In the genomic region with DNA sequence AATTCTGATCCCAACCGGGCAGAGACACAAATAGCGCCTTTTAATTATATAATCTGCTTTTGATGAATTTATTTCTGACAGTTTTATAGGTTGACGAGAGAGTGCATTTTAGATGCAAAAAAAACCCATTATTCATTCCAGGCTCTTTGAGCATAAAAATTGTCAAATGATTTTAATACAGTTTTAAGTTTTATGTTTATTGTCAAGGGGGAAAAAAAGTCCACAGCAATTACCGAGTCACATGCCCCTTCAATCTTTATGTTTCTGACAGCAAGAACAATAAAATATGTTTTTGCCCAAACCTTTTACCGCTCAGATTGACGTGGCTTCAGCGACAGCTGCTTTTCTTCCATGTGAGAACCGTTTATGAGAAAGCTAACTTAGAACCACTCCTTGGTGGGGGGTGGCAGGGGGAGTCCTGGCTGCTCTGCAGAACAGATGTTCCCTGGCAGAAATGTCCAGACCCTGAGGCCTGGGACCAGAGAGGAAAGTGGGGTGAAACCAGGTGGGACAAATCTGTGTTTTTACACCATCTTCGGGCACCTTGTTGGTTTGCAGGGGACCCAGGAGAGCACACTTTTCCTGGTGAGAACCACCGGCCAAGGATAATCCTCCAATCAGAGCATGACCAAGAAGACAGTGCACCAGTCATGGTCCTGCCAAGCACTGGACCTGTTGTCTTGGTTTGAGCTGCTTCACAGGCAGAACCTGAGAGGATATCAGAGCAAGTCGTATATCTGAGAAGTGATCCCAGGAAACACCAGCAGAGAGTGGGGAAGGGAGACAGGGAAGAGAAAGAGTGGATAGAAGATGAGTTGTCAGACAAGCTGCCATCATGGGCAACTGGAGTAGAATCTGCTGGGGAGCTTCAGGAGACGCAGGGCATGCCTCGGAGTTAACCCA, we compare ENCODE assay signal across 20 cellular contexts.
DNase-seq lines count a peak whose midpoint lies in the region; ATAC-seq and TF ChIP-seq lines count a peak whose summit lies in the region.
"Had no signal": no experiment of that assay in that cellular context is flagged by ENCODE, and none has a peak within 500 bp of the region (broad histone marks: within the 10 kb centered on the region; RNA-seq: fewer than 3 reads in every experiment).

No MANE protein-coding gene starts in this region.

- H3K36me3 ChIP-seq in right atrium auricular region = no peaks in the 10 kb centered on the region
- H3K36me3 ChIP-seq: gastrocnemius medialis, left lung had no signal

- DNase-seq in right atrium auricular region (ENCODE audit: low spot score) (peak; percentile 47), left cardiac atrium (no peak), mesenteric fat pad (ENCODE audit: low spot score) (peak; percentile 64), NCI-H446 (lab: John Stamatoyannopoulos, UW) (no peak), kidney glomerular epithelial cell (lab: John Stamatoyannopoulos, UW) (no peak), C1 segment of cervical spinal cord (lab: John Stamatoyannopoulos, UW) (no peak), HFFc6 (no peak)
- peak; percentile 4 for DNase-seq in activated T-helper 2 cell treated with anti-CD3 and anti-CD28 coated beads, Interferon-gamma antibody, Interleukin-2, Interleukin-4, amounts not matched to agents 10 μg/mL and 5 μg/mL and 100 μg/mL, durations not matched to agents 14 hours and 24 hours and 36 hours (ENCODE audit: low spot score)
- DNase-seq: activated CD8-positive, alpha-beta T cell treated with anti-CD3 and anti-CD28 coated beads, Interleukin-2, amount 10 ng/mL, durations not matched to agents 7 days and 5 days; gastrocnemius medialis; KBM-7; NCI-H2107; SHP77 treated with DMSO at 0.1 percent for 48 hours; stimulated activated CD4-positive, alpha-beta T cell treated with anti-CD3 and anti-CD28 coated beads, Interleukin-12 subunit alpha, Interleukin-12 subunit beta, amount 100 ng/mL, for 4 hours; T-helper 17 cell had no signal

- peaks cover 2% of the 10 kb centered on the region for H3K4me1 Mint-ChIP-seq in activated T-helper 2 cell treated with anti-CD3 and anti-CD28 coated beads, Interferon-gamma antibody, Interleukin-2, Interleukin-4, amounts not matched to agents 10 μg/mL and 5 μg/mL and 100 μg/mL, durations not matched to agents 14 hours and 24 hours and 36 hours (ENCODE audit: low read depth)
- no peaks in the 10 kb centered on the region for H3K4me1 Mint-ChIP-seq in HFFc6 (ENCODE audit: low read depth)

- no peak for ATAC-seq in left cardiac atrium
- ATAC-seq: activated T-helper 17 cell treated with anti-CD3 and anti-CD28 coated beads, Interleukin-2, amount 50 U/mL, for 72 hours; gastrocnemius medialis; left lung; T-helper 17 cell; WTC11 had no signal

- peaks cover 0 to 7% of the 10 kb centered on the region in 2 donors for H3K4me1 ChIP-seq in right atrium auricular region
- H3K4me1 ChIP-seq: gastrocnemius medialis, testis had no signal

- H3K27me3 ChIP-seq in right atrium auricular region = no peaks in the 10 kb centered on the region
- H3K27me3 ChIP-seq: testis had no signal

- H3K27ac Mint-ChIP-seq in activated T-helper 2 cell treated with anti-CD3 and anti-CD28 coated beads, Interferon-gamma antibody, Interleukin-2, Interleukin-4, amounts not matched to agents 10 μg/mL and 5 μg/mL and 100 μg/mL, durations not matched to agents 14 hours and 24 hours and 36 hours = no peak overlapping the region
- no peak overlapping the region for H3K27ac Mint-ChIP-seq in HFFc6
- H3K27ac Mint-ChIP-seq: activated CD8-positive, alpha-beta T cell treated with anti-CD3 and anti-CD28 coated beads, Interleukin-2, amount 10 ng/mL, durations not matched to agents 7 days and 5 days; activated T-helper 17 cell treated with anti-CD3 and anti-CD28 coated beads, Interleukin-2, amount 50 U/mL, for 72 hours; T-helper 17 cell; WTC11 had no signal

- intact Hi-C loops in left cardiac atrium (cut with DNase I) = no loop called here
- intact Hi-C loops in activated T-helper 2 cell treated with anti-CD3 and anti-CD28 coated beads, Interferon-gamma antibody, Interleukin-2, Interleukin-4, amounts not matched to agents 10 μg/mL and 5 μg/mL and 100 μg/mL, durations not matched to agents 14 hours and 24 hours and 36 hours (cut with micrococcal nuclease) = no loop called here

- TF ChIP-seq CTCF in right atrium auricular region (IDR thresholded peaks at IDR 0.05) (no peak), HFFc6 (IDR thresholded peaks at IDR 0.05) (no peak)

- no peaks in the 10 kb centered on the region for H3K9me3 Mint-ChIP-seq in activated T-helper 2 cell treated with anti-CD3 and anti-CD28 coated beads, Interferon-gamma antibody, Interleukin-2, Interleukin-4, amounts not matched to agents 10 μg/mL and 5 μg/mL and 100 μg/mL, durations not matched to agents 14 hours and 24 hours and 36 hours
- no peaks in the 10 kb centered on the region for H3K9me3 Mint-ChIP-seq in HFFc6
- H3K9me3 Mint-ChIP-seq: activated T-helper 17 cell treated with anti-CD3 and anti-CD28 coated beads, Interleukin-2, amount 50 U/mL, for 72 hours had no signal

- no peak overlapping the region for H3K4me3 Mint-ChIP-seq in activated T-helper 2 cell treated with anti-CD3 and anti-CD28 coated beads, Interferon-gamma antibody, Interleukin-2, Interleukin-4, amounts not matched to agents 10 μg/mL and 5 μg/mL and 100 μg/mL, durations not matched to agents 14 hours and 24 hours and 36 hours (ENCODE audit: low read depth)
- H3K4me3 Mint-ChIP-seq in HFFc6 = no peak overlapping the region
- H3K4me3 Mint-ChIP-seq: activated CD8-positive, alpha-beta T cell treated with anti-CD3 and anti-CD28 coated beads, Interleukin-2, amount 10 ng/mL, durations not matched to agents 7 days and 5 days; activated T-helper 17 cell treated with anti-CD3 and anti-CD28 coated beads, Interleukin-2, amount 50 U/mL, for 72 hours; T-helper 17 cell; WTC11 had no signal

- H3K36me3 Mint-ChIP-seq in activated T-helper 2 cell treated with anti-CD3 and anti-CD28 coated beads, Interferon-gamma antibody, Interleukin-2, Interleukin-4, amounts not matched to agents 10 μg/mL and 5 μg/mL and 100 μg/mL, durations not matched to agents 14 hours and 24 hours and 36 hours (ENCODE audit: low read depth) = no peaks in the 10 kb centered on the region
- no peaks in the 10 kb centered on the region for H3K36me3 Mint-ChIP-seq in HFFc6 (ENCODE audit: low read depth)
- H3K36me3 Mint-ChIP-seq: WTC11 had no signal

- no peak overlapping the region for H3K27ac ChIP-seq in right atrium auricular region
- H3K27ac ChIP-seq: gastrocnemius medialis, left lung, testis had no signal

- H3K27me3 Mint-ChIP-seq in activated T-helper 2 cell treated with anti-CD3 and anti-CD28 coated beads, Interferon-gamma antibody, Interleukin-2, Interleukin-4, amounts not matched to agents 10 μg/mL and 5 μg/mL and 100 μg/mL, durations not matched to agents 14 hours and 24 hours and 36 hours (ENCODE audit: low read depth) = peaks cover 16% of the 10 kb centered on the region
- peaks cover 33% of the 10 kb centered on the region for H3K27me3 Mint-ChIP-seq in HFFc6 (ENCODE audit: insufficient read depth)

- H3K4me3 ChIP-seq in right atrium auricular region = no peak overlapping the region
- H3K4me3 ChIP-seq: gastrocnemius medialis, left lung, mucosa of descending colon, testis had no signal

- no peaks in the 10 kb centered on the region for H3K9me3 ChIP-seq in right atrium auricular region
- H3K9me3 ChIP-seq: gastrocnemius medialis, left lung, mucosa of descending colon, testis had no signal

Comparison
In these comparisons a context has a peak if more than half of its experiments do, and no peak if none do; other contexts are left out.
1. DNase-seq: peak in right atrium auricular region (single experiment), activated T-helper 2 cell treated with anti-CD3 and anti-CD28 coated beads, Interferon-gamma antibody, Interleukin-2, Interleukin-4, amounts not matched to agents 10 μg/mL and 5 μg/mL and 100 μg/mL, durations not matched to agents 14 hours and 24 hours and 36 hours (single experiment) and mesenteric fat pad (single experiment); none in left cardiac atrium (single experiment), NCI-H446 (0 of 2), kidney glomerular epithelial cell (single experiment), C1 segment of cervical spinal cord (0 of 14) and HFFc6 (single experiment).